Comparison of ENCODE assay signal across 20 cellular contexts in the genomic region with DNA sequence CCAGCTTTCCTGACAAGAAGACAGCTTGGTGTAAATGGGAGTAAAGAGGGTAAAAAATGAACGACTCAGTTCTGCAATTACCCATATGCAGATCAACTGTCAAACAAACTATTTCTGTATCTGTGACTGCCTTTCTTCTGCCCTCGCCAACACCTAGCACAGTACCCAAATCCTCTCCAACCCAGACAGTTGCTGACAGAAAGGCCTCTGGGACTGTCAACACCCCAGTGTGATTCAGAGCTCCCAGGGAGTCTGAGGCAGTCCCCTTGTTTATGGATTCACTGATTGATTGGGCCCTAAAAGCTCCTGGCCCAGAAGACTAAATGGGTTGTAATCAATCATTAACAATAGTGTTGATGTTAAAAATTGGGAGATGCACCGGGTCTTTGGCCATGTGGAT. TPM values are rescaled to one million over a fixed set of nuclear protein-coding genes. Genes with fewer than 3 reads are reported as not detected.
DNase-seq lines count a peak whose midpoint lies in the region; ATAC-seq and TF ChIP-seq lines count a peak whose summit lies in the region.
"Had no signal": no experiment of that assay in that cellular context is flagged by ENCODE, and none has a peak within 500 bp of the region (broad histone marks: within the 10 kb centered on the region; RNA-seq: fewer than 3 reads in every experiment).

No MANE protein-coding gene starts in this region.

- peak overlapping the region; percentile 12 for H3K27ac Mint-ChIP-seq in endodermal cell
- peak overlapping the region in 2 of 3 experiments; percentile 14 to 81 for H3K27ac Mint-ChIP-seq in nephron
- H3K27ac Mint-ChIP-seq: CD4-positive, alpha-beta memory T cell had no signal

- intact Hi-C loops in Right ventricle myocardium inferior (cut with DNase I) (no loop called here), left ventricle myocardium inferior (cut with micrococcal nuclease) (no loop called here), left ventricle myocardium superior (cut with micrococcal nuclease) (no loop called here)

- peaks cover 43% of the 10 kb centered on the region for H3K4me1 Mint-ChIP-seq in endodermal cell
- H3K4me1 Mint-ChIP-seq in nephron, result peaks cover 57% of the 10 kb centered on the region
- H3K4me1 Mint-ChIP-seq: CD4-positive, alpha-beta memory T cell had no signal

- H3K9me3 Mint-ChIP-seq in endodermal cell (no peaks in the 10 kb centered on the region), nephron (no peaks in the 10 kb centered on the region)
- H3K9me3 Mint-ChIP-seq: CD14-positive monocyte had no signal

- H3K4me3 ChIP-seq in left ventricle myocardium inferior (no peak overlapping the region), endodermal cell (ENCODE audit: low read length) (no peak overlapping the region)
- H3K4me3 ChIP-seq: A549, BLaER1, GM12878, GM23248, HAP-1 had no signal

- in situ Hi-C loops in ACHN (cut with HindIII; ENCODE audit: low pct_ligation_motif_present, low pct_unique_long_range_greater_than_20kb, low sequenced_read_pairs), result no loop called here

- H3K36me3 Mint-ChIP-seq in endodermal cell (ENCODE audit: low read depth) (peaks cover 20% of the 10 kb centered on the region), nephron (ENCODE audit: low read depth) (peaks cover 40% of the 10 kb centered on the region)
- H3K36me3 Mint-ChIP-seq: CD14-positive monocyte; CD4-positive, alpha-beta memory T cell had no signal

- no peak overlapping the region for H3K9ac ChIP-seq in endodermal cell (ENCODE audit: extremely low read depth, low read length, poor library complexity, severe bottlenecking)
- H3K9ac ChIP-seq: BLaER1, GM23248 had no signal

- H3K36me3 ChIP-seq in left ventricle myocardium inferior, result no peaks in the 10 kb centered on the region
- peaks cover 22% of the 10 kb centered on the region for H3K36me3 ChIP-seq in endodermal cell (ENCODE audit: control insufficient read depth, insufficient read depth, low read length)
- H3K36me3 ChIP-seq: BLaER1, HAP-1 had no signal

- H3K27me3 ChIP-seq in left ventricle myocardium inferior (ENCODE audit: low read depth) (no peaks in the 10 kb centered on the region), endodermal cell (ENCODE audit: control insufficient read depth, insufficient read depth, low read length, poor library complexity, severe bottlenecking) (no peaks in the 10 kb centered on the region)
- H3K27me3 ChIP-seq: BLaER1 had no signal

- H3K9me3 ChIP-seq in left ventricle myocardium inferior (replicated peaks), result no peaks in the 10 kb centered on the region
- H3K9me3 ChIP-seq in endodermal cell (ENCODE audit: control insufficient read depth, low read length), result no peaks in the 10 kb centered on the region
- H3K9me3 ChIP-seq: A549, BLaER1, HAP-1 had no signal

- H3K4me1 ChIP-seq in left ventricle myocardium inferior (peaks cover 43% of the 10 kb centered on the region), endodermal cell (ENCODE audit: control insufficient read depth, insufficient read depth, low read length) (peaks cover 25% of the 10 kb centered on the region)
- H3K4me1 ChIP-seq: A549, BLaER1, HAP-1 had no signal

- H3K27me3 Mint-ChIP-seq in endodermal cell (ENCODE audit: insufficient read depth) (no peaks in the 10 kb centered on the region), nephron (ENCODE audit: low read depth) (no peaks in the 10 kb centered on the region)

- no peak for DNase-seq in Right ventricle myocardium inferior (ENCODE audit: missing footprints)
- no peak for DNase-seq in left ventricle myocardium inferior
- no peak for DNase-seq in endodermal cell
- DNase-seq in left ventricle myocardium superior, result no peak
- no peak for DNase-seq in stimulated activated naive CD4-positive, alpha-beta T cell treated with Interleukin-2 at 50 U/mL for 16 hours (lab: John Stamatoyannopoulos, UW)
- no peak for DNase-seq in DMS79 treated with DMSO at 0.1 percent for 48 hours (lab: John Stamatoyannopoulos, UW)
- DNase-seq in ACHN, result no peak
- DNase-seq: CD4-positive, alpha-beta memory T cell; DMS153; DMS79; GF-D8; GM23248 had no signal

- H3K27ac ChIP-seq in left ventricle myocardium inferior (replicated peaks) (no peak overlapping the region), endodermal cell (ENCODE audit: low read depth, low read length) (no peak overlapping the region)
- H3K27ac ChIP-seq: 22Rv1, A549, BLaER1, GM23248 had no signal

- ATAC-seq in Right ventricle myocardium inferior (peak; percentile 86), left ventricle myocardium superior (peak; percentile 92)
- ATAC-seq: A549, GM12878 had no signal

- 79 to 88% methylated on average over 2 to 3 of the region's 3 CpGs for WGBS in endodermal cell (ENCODE audit: insufficient coverage in 1 of 2, insufficient read length in 1 of 2), 2 experiments

- H3K4me3 Mint-ChIP-seq in endodermal cell (no peak overlapping the region), nephron (no peak overlapping the region)
- H3K4me3 Mint-ChIP-seq: CD14-positive monocyte; CD4-positive, alpha-beta memory T cell had no signal

- TF ChIP-seq CTCF in left ventricle myocardium inferior (IDR thresholded peaks at IDR 0.05; ENCODE audit: borderline replicate concordance), result no peak
- TF ChIP-seq CTCF in endodermal cell (conservative IDR thresholded peaks at IDR 0.05), result no peak
- TF ChIP-seq CTCF in nephron (IDR thresholded peaks at IDR 0.05; ENCODE audit: unreplicated experiment in 3 of 3), result no peak

RNA-seq across cellular contexts. Expression of a gene that starts 20.2 kb away (rescaled TPM):
- total RNA-seq in Right ventricle myocardium inferior, result 6.7 TPM
- total RNA-seq in left ventricle myocardium inferior, result 9.6 TPM
- total RNA-seq in endodermal cell, result 10 to 100 TPM; 47.1 to 71.3 TPM
- polyA plus RNA-seq in endodermal cell (2013, experiment 1 of 2), result 51.2 TPM
- polyA plus RNA-seq in endodermal cell (2013, experiment 2 of 2), result 54.8 TPM
- 4.4 TPM for total RNA-seq in left ventricle myocardium superior
- total RNA-seq: CD4-positive, alpha-beta memory T cell had no signal
- polyA plus RNA-seq: CD14-positive monocyte; CD4-positive, alpha-beta memory T cell had no signal

RNA-seq across cellular contexts. Expression of a gene that starts 54.8 kb away (rescaled TPM):
- not detected for total RNA-seq in Right ventricle myocardium inferior
- total RNA-seq in left ventricle myocardium inferior, result 0.30 TPM
- 1 to 10 TPM; 3.8 to 8.0 TPM for total RNA-seq in endodermal cell
- polyA plus RNA-seq in endodermal cell (2013, experiment 1 of 2), result 6.6 TPM
- polyA plus RNA-seq in endodermal cell (2013, experiment 2 of 2), result 4.8 TPM
- total RNA-seq in left ventricle myocardium superior, result 0.77 TPM
- total RNA-seq: CD4-positive, alpha-beta memory T cell; GM23248; HT-29 had no signal
- polyA plus RNA-seq: CD4-positive, alpha-beta memory T cell had no signal
